ENCODE assay signal across 10 cellular contexts in genomic region chr14:93105362-93105761, GRCh38. TPM values are rescaled to one million over a fixed set of nuclear protein-coding genes. Genes with fewer than 3 reads are reported as not detected.
DNase-seq lines count a peak whose midpoint lies in the region; ATAC-seq, FAIRE-seq and TF ChIP-seq lines count a peak whose summit lies in the region.
"Had no signal": no experiment of that assay in that cellular context is flagged by ENCODE, and none has a peak within 500 bp of the region (broad histone marks: within the 10 kb centered on the region; RNA-seq: fewer than 3 reads in every experiment).

No MANE protein-coding gene starts in this region.

- H3K9me3 Mint-ChIP-seq in chondrocyte (ENCODE audit: low read depth), result no peaks in the 10 kb centered on the region
- H3K9me3 Mint-ChIP-seq: activated T-cell treated with anti-CD3 and anti-CD28 coated beads, Interleukin-2, amount 50 U/mL, for 4 hours had no signal

- H3K36me3 ChIP-seq in fibroblast of lung (ENCODE audit: control insufficient read depth, insufficient read depth, low read length) (no peaks in the 10 kb centered on the region), skeletal muscle satellite cell (ENCODE audit: insufficient read depth, low read length) (no peaks in the 10 kb centered on the region)

- no peak overlapping the region for H3K27ac ChIP-seq in fibroblast of lung (ENCODE audit: insufficient read depth, low read length)
- H3K27ac ChIP-seq: foreskin keratinocyte had no signal

- H3K4me1 ChIP-seq in fibroblast of lung (ENCODE audit: control insufficient read depth, extremely low read depth, insufficient read depth, low read length) (no peaks in the 10 kb centered on the region), skeletal muscle satellite cell (ENCODE audit: control insufficient read depth, insufficient read depth, low read length) (peaks cover 11% of the 10 kb centered on the region)

- FAIRE-seq in H54 (lab: Jason Lieb, UNC), result peak; percentile 41
- FAIRE-seq in RCC 7860 (lab: Jason Lieb, UNC), result peak; percentile 45

- H3K79me2 ChIP-seq in fibroblast of lung (ENCODE audit: control insufficient read depth, insufficient read depth, low read length), result no peaks in the 10 kb centered on the region

- TF ChIP-seq CTCF in fibroblast of lung (conservative IDR thresholded peaks at IDR 0.05 in 1 of 2, IDR thresholded peaks at IDR 0.05 in 1 of 2; ENCODE audit: low read depth in 1 of 2, low read length in 2 of 2), result no peak
- TF ChIP-seq CTCF in chondrocyte (IDR thresholded peaks at IDR 0.05), result no peak

- H3K36me3 Mint-ChIP-seq in chondrocyte (ENCODE audit: low read depth), result no peaks in the 10 kb centered on the region

- no peaks in the 10 kb centered on the region for H3K27me3 Mint-ChIP-seq in chondrocyte (ENCODE audit: low read depth)

- H4K20me1 ChIP-seq in fibroblast of lung (ENCODE audit: control insufficient read depth, extremely low read depth, insufficient read depth, low read length), result no peaks in the 10 kb centered on the region

- H3K27ac Mint-ChIP-seq in chondrocyte (ENCODE audit: unreplicated experiment), result no peak overlapping the region

- ATAC-seq in HG02970 (IDR thresholded peaks at IDR 0.05; ENCODE audit: low FRiP score, unreplicated experiment), result no peak
- ATAC-seq: activated T-cell treated with anti-CD3 and anti-CD28 coated beads, Interleukin-2, amount 50 U/mL, for 4 hours had no signal

- H3K9me3 ChIP-seq in fibroblast of lung (ENCODE audit: control insufficient read depth, insufficient read depth, low read depth, low read length) (no peaks in the 10 kb centered on the region), skeletal muscle satellite cell (replicated peaks; ENCODE audit: low read length) (no peaks in the 10 kb centered on the region)

- no peak overlapping the region for H2AFZ ChIP-seq in fibroblast of lung (ENCODE audit: low read length)

- H3K4me3 Mint-ChIP-seq in chondrocyte (ENCODE audit: unreplicated experiment), result no peak overlapping the region
- H3K4me3 Mint-ChIP-seq: activated T-cell treated with anti-CD3 and anti-CD28 coated beads, Interleukin-2, amount 50 U/mL, for 4 hours had no signal

- H3K27me3 ChIP-seq in fibroblast of lung (ENCODE audit: control insufficient read depth, insufficient read depth, low read length) (no peaks in the 10 kb centered on the region), skeletal muscle satellite cell (ENCODE audit: control insufficient read depth, insufficient read depth, low read length) (no peaks in the 10 kb centered on the region)
- H3K27me3 ChIP-seq: foreskin keratinocyte had no signal

- H3K9ac ChIP-seq in fibroblast of lung (ENCODE audit: insufficient read depth, low read length) (no peak overlapping the region), skeletal muscle satellite cell (ENCODE audit: low read depth, low read length) (no peak overlapping the region)

- H3K4me2 ChIP-seq in fibroblast of lung (ENCODE audit: extremely low read depth, insufficient read depth, low read length) (no peak overlapping the region), skeletal muscle satellite cell (ENCODE audit: low read length) (peak overlapping the region; percentile 55)

- no peak for TF ChIP-seq POLR2A in H54 (IDR thresholded peaks at IDR 0.05; ENCODE audit: low read depth, low read length)

- no peak overlapping the region for H3K4me3 ChIP-seq in fibroblast of lung (replicated peaks in 1 of 4; ENCODE audit: control extremely low read depth in 1 of 4, insufficient read depth in 1 of 4, low read depth in 3 of 4, low read length in 4 of 4)
- H3K4me3 ChIP-seq in skeletal muscle satellite cell (ENCODE audit: low read length), result no peak overlapping the region

- H3K4me1 Mint-ChIP-seq in chondrocyte (ENCODE audit: low read depth), result no peaks in the 10 kb centered on the region

- DNase-seq in H54 (ENCODE audit: insufficient read length, low spot score), result no peak
- DNase-seq in RCC 7860 (ENCODE audit: low spot score), result peak; percentile 62
- peak; percentile 62 to 83 for DNase-seq in fibroblast of lung (ENCODE audit: low read depth in 2 of 2)
- no peak for DNase-seq in NCI-H2171 treated with DMSO at 0.1 percent for 48 hours (lab: John Stamatoyannopoulos, UW)
- DNase-seq in NCI-H748 (lab: John Stamatoyannopoulos, UW; ENCODE audit: unreplicated experiment), result no peak
- no peak for DNase-seq in chondrocyte (ENCODE audit: low spot score)
- DNase-seq: activated T-cell treated with anti-CD3 and anti-CD28 coated beads, Interleukin-2, amount 50 U/mL, for 4 hours had no signal

RNA-seq across cellular contexts. Expression of gene ITPK1, which starts 10.4 kb away (rescaled TPM):
- total RNA-seq in fibroblast of lung (9.2 and 10.0 TPM in 2 replicates), chondrocyte (27.7 to 31.2 TPM (median 28.2 TPM) in 3 replicates)
- polyA plus RNA-seq in fibroblast of lung, result 23.1 and 26.0 TPM in 2 replicates
- 16.5 and 25.5 TPM in 2 replicates for polyA plus RNA-seq in fibroblast of lung (2012)
- 59.4 and 67.5 TPM in 2 replicates for polyA minus RNA-seq in fibroblast of lung (ENCODE audit: low replicate concordance)
- 8.9 and 13.5 TPM in 2 replicates for total RNA-seq in skeletal muscle satellite cell (2012; rRNA removed)

Comparison
In these comparisons a context has a peak if more than half of its experiments do, and no peak if none do; other contexts are left out.
1. DNase-seq: peak in RCC 7860 (single experiment) and fibroblast of lung (2 of 2); none in H54 (single experiment), NCI-H2171 treated with DMSO at 0.1 percent for 48 hours (single experiment), NCI-H748 (single experiment) and chondrocyte (single experiment).